8 cellular contexts compared by ENCODE assay signal in the genomic region with DNA sequence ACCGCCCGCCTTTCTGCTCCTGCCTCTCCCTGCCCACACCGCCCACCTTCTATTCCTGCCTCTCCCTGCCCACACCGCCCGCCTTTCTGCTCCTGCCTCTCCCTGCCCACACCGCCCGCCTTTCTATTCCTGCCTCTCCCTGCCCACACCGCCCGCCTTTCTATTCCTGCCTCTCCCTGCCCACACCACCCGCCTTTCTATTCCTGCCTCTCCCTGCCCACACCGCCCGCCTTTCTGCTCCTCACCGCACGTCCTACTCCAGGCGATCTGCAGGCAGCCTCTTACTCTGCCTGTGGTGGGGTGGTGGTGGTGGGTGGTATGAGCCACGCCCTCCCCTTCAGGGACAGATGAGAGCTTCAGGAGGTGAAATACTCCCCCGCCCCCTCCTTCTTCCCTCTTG.
DNase-seq lines count a peak whose midpoint lies in the region; ATAC-seq and TF ChIP-seq lines count a peak whose summit lies in the region.
"Not testable (repeated sequence)": the region's sequence is repeated elsewhere in the genome, so short reads cannot be mapped to it uniquely, and the experiment has no call there.

No MANE protein-coding gene starts in this region.

- not testable (repeated sequence) for H3K36me3 Mint-ChIP-seq in T-helper 17 cell (ENCODE audit: low read depth)

- DNase-seq in EH (ENCODE audit: low read depth) (peak; percentile 1), T-helper 17 cell (peak; percentile 12 to 35 (median 16)), activated T-cell treated with anti-CD3 and anti-CD28 coated beads for 4 hours (peak; percentile 16), astrocyte of the hippocampus (ENCODE audit: low read depth, low spot score) (peak; percentile 44), mucosa of descending colon (peak; percentile 28 to 91 (median 68)), uterus (peak; percentile 24 to 25)
- DNase-seq in foreskin keratinocyte, result not testable (repeated sequence)
- peak; percentile 3 to 21 for DNase-seq in stimulated activated CD4-positive, alpha-beta T cell treated with anti-CD3 and anti-CD28 coated beads, Interleukin-2, amount 100 ng/mL, for 24 hours

- not testable (repeated sequence) for H3K9me3 ChIP-seq in T-helper 17 cell (ENCODE audit: control insufficient read depth, low read length, poor library complexity, severe bottlenecking); mucosa of descending colon; uterus

- not testable (repeated sequence) for ATAC-seq in T-helper 17 cell
- ATAC-seq in foreskin keratinocyte (peak; percentile 44), mucosa of descending colon (peak; percentile 43)

- not testable (repeated sequence) for H3K27ac ChIP-seq in foreskin keratinocyte, uterus

- H3K4me1 Mint-ChIP-seq in T-helper 17 cell, result not testable (repeated sequence)

- H3K27me3 Mint-ChIP-seq in T-helper 17 cell, result not testable (repeated sequence)

- H3K27ac Mint-ChIP-seq in T-helper 17 cell, result not testable (repeated sequence)

- not testable (repeated sequence) for H3K4me3 ChIP-seq in mucosa of descending colon, uterus

- H3K4me3 Mint-ChIP-seq in T-helper 17 cell, result not testable (repeated sequence)

- not testable (repeated sequence) for H3K4me1 ChIP-seq in foreskin keratinocyte; mucosa of descending colon (ENCODE audit: low read depth); uterus

- not testable (repeated sequence) for TF ChIP-seq CTCF in foreskin keratinocyte (conservative IDR thresholded peaks at IDR 0.05); mucosa of descending colon (IDR thresholded peaks at IDR 0.05); uterus (IDR thresholded peaks at IDR 0.05)

- intact Hi-C loops in mucosa of descending colon (cut with DNase I, micrococcal nuclease); uterus (cut with DNase I; ENCODE audit: low total_unique reads): not testable (repeated sequence)

- TF ChIP-seq POLR2A in uterus (IDR thresholded peaks at IDR 0.05), result not testable (repeated sequence)

- H3K36me3 ChIP-seq in mucosa of descending colon (ENCODE audit: low read depth); uterus: not testable (repeated sequence)

- not testable (repeated sequence) for H3K27me3 ChIP-seq in foreskin keratinocyte, uterus
